ENCODE assay signal across 8 cellular contexts in the genomic region with DNA sequence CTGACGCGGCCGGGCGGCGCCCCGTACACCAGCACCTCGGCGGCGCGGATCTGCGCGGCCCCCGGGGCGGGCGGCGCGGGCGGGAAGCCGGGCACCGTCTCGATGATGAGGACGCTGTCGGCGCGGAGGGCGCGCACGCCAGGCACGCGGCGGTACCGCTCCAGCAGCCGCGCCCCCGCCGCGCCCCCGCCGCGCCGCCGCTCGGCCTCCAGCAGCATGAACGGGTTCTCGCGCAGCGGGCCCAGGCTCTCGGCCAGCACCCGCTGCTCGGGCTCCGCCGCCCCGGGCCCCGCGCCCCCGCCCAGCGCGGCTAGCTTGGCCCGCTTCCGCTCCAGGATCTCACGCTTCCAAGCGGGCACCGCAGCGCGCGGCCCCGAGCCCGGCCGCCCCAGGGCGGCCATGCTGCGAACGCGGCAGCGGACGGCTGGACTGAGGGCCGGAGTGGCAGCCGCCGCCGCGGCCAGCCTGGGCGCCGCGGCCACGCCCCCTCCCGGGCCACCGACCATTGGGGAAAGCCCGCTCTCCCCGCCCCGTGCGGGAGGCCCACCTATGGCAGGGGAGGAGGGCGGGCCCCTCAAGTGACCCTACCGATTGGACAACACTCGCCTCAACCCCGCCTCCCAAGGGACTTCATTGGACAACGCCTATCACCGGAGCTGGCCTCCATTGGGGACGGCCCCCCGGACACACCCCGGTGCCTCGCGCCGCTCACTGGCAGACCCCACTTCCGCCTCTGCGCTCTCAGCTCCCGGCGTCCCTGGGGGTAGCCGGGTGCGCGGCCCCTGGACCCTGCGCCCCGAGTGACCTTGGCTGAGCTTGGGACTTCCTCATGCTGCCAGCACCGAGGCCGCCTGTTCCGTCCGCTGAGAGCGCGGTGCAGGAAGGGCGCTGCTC.
DNase-seq lines count a peak whose midpoint lies in the region; ATAC-seq and TF ChIP-seq lines count a peak whose summit lies in the region.

A gene with protein sequence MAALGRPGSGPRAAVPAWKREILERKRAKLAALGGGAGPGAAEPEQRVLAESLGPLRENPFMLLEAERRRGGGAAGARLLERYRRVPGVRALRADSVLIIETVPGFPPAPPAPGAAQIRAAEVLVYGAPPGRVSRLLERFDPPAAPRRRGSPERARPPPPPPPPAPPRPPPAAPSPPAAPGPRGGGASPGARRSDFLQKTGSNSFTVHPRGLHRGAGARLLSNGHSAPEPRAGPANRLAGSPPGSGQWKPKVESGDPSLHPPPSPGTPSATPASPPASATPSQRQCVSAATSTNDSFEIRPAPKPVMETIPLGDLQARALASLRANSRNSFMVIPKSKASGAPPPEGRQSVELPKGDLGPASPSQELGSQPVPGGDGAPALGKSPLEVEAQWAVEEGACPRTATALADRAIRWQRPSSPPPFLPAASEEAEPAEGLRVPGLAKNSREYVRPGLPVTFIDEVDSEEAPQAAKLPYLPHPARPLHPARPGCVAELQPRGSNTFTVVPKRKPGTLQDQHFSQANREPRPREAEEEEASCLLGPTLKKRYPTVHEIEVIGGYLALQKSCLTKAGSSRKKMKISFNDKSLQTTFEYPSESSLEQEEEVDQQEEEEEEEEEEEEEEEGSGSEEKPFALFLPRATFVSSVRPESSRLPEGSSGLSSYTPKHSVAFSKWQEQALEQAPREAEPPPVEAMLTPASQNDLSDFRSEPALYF (minus strand): TSS at position 431 of the 894 bp plus-strand sequence. CDS start 30 bp downstream, at position 401.

- ATAC-seq in GM19025 (IDR thresholded peaks at IDR 0.05; ENCODE audit: low read depth, unreplicated experiment) (peak; percentile 85), HG03342 (IDR thresholded peaks at IDR 0.05; ENCODE audit: unreplicated experiment) (peak; percentile 83)
- peak; percentile 96 to 98 for ATAC-seq in activated CD4-positive, CD25-positive, alpha-beta regulatory T cell treated with anti-CD3 and anti-CD28 coated beads, Interleukin-2, amount 50 U/mL, for 24 hours

- DNase-seq in AG09309 (ENCODE audit: low read depth), result peak; percentile 91
- peak; percentile 96 to 97 for DNase-seq in NCI-H446 (lab: John Stamatoyannopoulos, UW)
- DNase-seq in cerebellar nuclear complex (lab: John Stamatoyannopoulos, UW), result peak; percentile 97 to 98
- DNase-seq in islet precursor cell, result peak; percentile 99
- peak; percentile 96 to 99 (median 96) for DNase-seq in stimulated activated CD4-positive, alpha-beta T cell treated with anti-CD3 and anti-CD28 coated beads, Interleukin-12 subunit alpha, Interleukin-12 subunit beta, amount 100 ng/mL, for 48 hours (ENCODE audit: low read depth in 2 of 3, low spot score in 1 of 3)

- peak within 1 kb of the TSS; percentile 57 for H3K4me3 ChIP-seq in AG09309 (ENCODE audit: control insufficient read depth, low read depth, low read length)

- no peak for TF ChIP-seq CTCF in AG09309 (IDR thresholded peaks at IDR 0.05; ENCODE audit: control insufficient read depth, insufficient read depth, low read depth, low read length, missing control alignments)

Comparison
In these comparisons a context has a peak if more than half of its experiments do, and no peak if none do; other contexts are left out.
1. Peak in every context shown above with its lines: DNase-seq, ATAC-seq and H3K4me3 ChIP-seq.